Comparison of ENCODE assay signal across 8 cellular contexts in the genomic region with DNA sequence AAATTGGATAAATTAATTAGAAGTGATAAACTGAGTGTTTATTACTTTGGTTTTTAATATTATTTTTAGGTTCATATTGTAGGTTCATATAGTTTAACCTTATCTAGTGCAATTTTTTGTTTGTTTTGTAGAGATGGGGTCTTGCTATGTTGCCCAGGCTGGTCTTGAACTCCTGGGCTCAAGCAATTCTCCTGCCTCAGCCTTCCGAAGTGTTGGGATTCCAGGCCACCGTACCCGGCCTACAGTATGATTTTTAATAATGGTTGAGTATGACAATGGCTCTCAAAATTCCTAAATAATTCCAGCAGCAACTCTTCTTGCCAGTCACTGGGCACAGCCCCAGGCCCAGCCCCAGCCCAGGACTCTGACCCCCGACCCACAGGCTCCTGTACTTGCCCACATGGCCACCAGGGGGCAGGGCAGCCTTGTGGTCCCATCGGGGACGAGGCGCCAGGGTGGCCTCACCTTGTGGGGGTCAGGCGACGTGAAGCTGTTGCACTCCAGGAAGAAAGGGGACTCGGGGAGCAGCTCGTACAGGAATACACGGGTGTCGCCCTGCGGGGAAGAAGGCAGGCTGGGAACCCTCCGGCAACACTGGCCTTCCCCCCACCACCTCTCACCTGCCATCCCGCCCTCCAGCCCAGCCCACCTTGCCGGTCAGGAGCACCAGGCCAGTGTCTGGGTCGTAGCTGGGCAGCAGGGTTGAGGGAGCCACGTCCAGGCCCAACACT. TPM values are rescaled to one million over a fixed set of nuclear protein-coding genes. Genes with fewer than 3 reads are reported as not detected.
DNase-seq lines count a peak whose midpoint lies in the region; ATAC-seq and TF ChIP-seq lines count a peak whose summit lies in the region.

No MANE protein-coding gene starts in this region.

- ATAC-seq in HG02981 (IDR thresholded peaks at IDR 0.05; ENCODE audit: unreplicated experiment): no peak

- H3K4me1 ChIP-seq in DOHH2 (ENCODE audit: control insufficient read depth, low read length) (peaks cover 27% of the 10 kb centered on the region), esophagus muscularis mucosa (peaks cover 0 to 7% (median 3%) of the 10 kb centered on the region in 4 donors), osteoblast (ENCODE audit: insufficient read depth, low read length) (no peaks in the 10 kb centered on the region)

- no peaks in the 10 kb centered on the region for H3K9me2 ChIP-seq in DOHH2 (replicated peaks; ENCODE audit: control insufficient read depth, low read length)

- TF ChIP-seq POLR2A in NB4 (IDR thresholded peaks at IDR 0.05; ENCODE audit: extremely low read depth, insufficient read length) (no peak), esophagus muscularis mucosa (IDR thresholded peaks at IDR 0.05; ENCODE audit: low read depth) (no peak)

- no peak overlapping the region for H3K4me3 Mint-ChIP-seq in type B pancreatic cell

- H3K4me2 ChIP-seq in DOHH2 (ENCODE audit: low read length): no peak overlapping the region
- H3K4me2 ChIP-seq in osteoblast (ENCODE audit: insufficient read depth, low read length): no peak overlapping the region

- no peaks in the 10 kb centered on the region for H3K36me3 Mint-ChIP-seq in type B pancreatic cell

- no peak overlapping the region for H2AFZ ChIP-seq in osteoblast (ENCODE audit: low read length)

- TF ChIP-seq CTCF in DOHH2 (IDR thresholded peaks at IDR 0.05; ENCODE audit: low read depth, low read length, poor library complexity, severe bottlenecking): peak; percentile 93
- TF ChIP-seq CTCF in NB4 (IDR thresholded peaks at IDR 0.05; ENCODE audit: low read depth, low read length): peak; percentile 78
- TF ChIP-seq CTCF in esophagus muscularis mucosa (IDR thresholded peaks at IDR 0.05): peak; percentile 97 to 99 (median 97)
- TF ChIP-seq CTCF in osteoblast (IDR thresholded peaks at IDR 0.05; ENCODE audit: extremely low read depth, low read depth, low read length): peak; percentile 83
- peak; percentile 98 for TF ChIP-seq CTCF in type B pancreatic cell (conservative IDR thresholded peaks at IDR 0.05)

- WGBS in esophagus muscularis mucosa: 40% methylated on average over 19 of the region's 19 CpGs

- no peak for TF ChIP-seq EP300 in esophagus muscularis mucosa (IDR thresholded peaks at IDR 0.05)

- intact Hi-C loops in esophagus muscularis mucosa (cut with DNase I): loop anchor here (1.0 kb wide), 1 partner anchor 42 kb away; no protein-coding TSS in a partner anchor

- H3K4me1 Mint-ChIP-seq in type B pancreatic cell (ENCODE audit: unreplicated experiment): peaks cover 5% of the 10 kb centered on the region

- H3K27me3 ChIP-seq in DOHH2 (ENCODE audit: control insufficient read depth, low read length) (no peaks in the 10 kb centered on the region), esophagus muscularis mucosa (no peaks in the 10 kb centered on the region), osteoblast (ENCODE audit: insufficient read depth, low read length) (no peaks in the 10 kb centered on the region)

- H3K27ac Mint-ChIP-seq in type B pancreatic cell: peak overlapping the region; percentile 64

- no peaks in the 10 kb centered on the region for H3F3A ChIP-seq in DOHH2 (ENCODE audit: control insufficient read depth, insufficient read depth)

- H3K27ac ChIP-seq in DOHH2 (ENCODE audit: low read depth, low read length) (no peak overlapping the region), esophagus muscularis mucosa (replicated peaks in 1 of 4) (no peak overlapping the region), osteoblast (ENCODE audit: low read depth, low read length) (no peak overlapping the region)

- H3K9me3 Mint-ChIP-seq in type B pancreatic cell: no peaks in the 10 kb centered on the region

- peak; percentile 64 for DNase-seq in NB4 (ENCODE audit: low read depth)
- peak; percentile 72 for DNase-seq in activated CD8-positive, alpha-beta memory T cell treated with anti-CD3 and anti-CD28 coated beads, Interleukin-2, amount 50 U/mL, for 4 hours
- DNase-seq in esophagus muscularis mucosa (ENCODE audit: extremely low spot score): no peak
- DNase-seq in osteoblast (ENCODE audit: insufficient read length, low spot score, missing footprints): peak; percentile 96
- no peak for DNase-seq in type B pancreatic cell (ENCODE audit: extremely low spot score, unreplicated experiment)
- no peak for DNase-seq in NCI-H128 (lab: John Stamatoyannopoulos, UW; ENCODE audit: unreplicated experiment)

- peaks cover 31% of the 10 kb centered on the region for H3K36me3 ChIP-seq in DOHH2 (ENCODE audit: control insufficient read depth, low read length)
- H3K36me3 ChIP-seq in esophagus muscularis mucosa: peaks cover 19 to 79% (median 58%) of the 10 kb centered on the region in 4 donors
- H3K36me3 ChIP-seq in osteoblast (ENCODE audit: insufficient read depth, low read length): no peaks in the 10 kb centered on the region

- H3K79me2 ChIP-seq in DOHH2 (ENCODE audit: control insufficient read depth, low read length): no peaks in the 10 kb centered on the region
- H3K79me2 ChIP-seq in osteoblast (ENCODE audit: insufficient read depth, low read length): no peaks in the 10 kb centered on the region

- H4K20me1 ChIP-seq in DOHH2 (ENCODE audit: control insufficient read depth, insufficient read depth, low read depth, low read length): no peaks in the 10 kb centered on the region
- H4K20me1 ChIP-seq in osteoblast (ENCODE audit: insufficient read depth, low read length): no peaks in the 10 kb centered on the region

- no peaks in the 10 kb centered on the region for H3K27me3 Mint-ChIP-seq in type B pancreatic cell

- H3K4me3 ChIP-seq in DOHH2 (ENCODE audit: low read length): no peak overlapping the region
- H3K4me3 ChIP-seq in NB4 (ENCODE audit: low read depth, low read length): no peak overlapping the region
- H3K4me3 ChIP-seq in esophagus muscularis mucosa: no peak overlapping the region
- no peak overlapping the region for H3K4me3 ChIP-seq in osteoblast (ENCODE audit: insufficient read depth, low read length)

- H3K9me3 ChIP-seq in DOHH2 (ENCODE audit: control insufficient read depth, insufficient read depth, low read length) (no peaks in the 10 kb centered on the region), esophagus muscularis mucosa (no peaks in the 10 kb centered on the region), osteoblast (ENCODE audit: low read depth, low read length) (no peaks in the 10 kb centered on the region)

RNA-seq across cellular contexts. Expression of gene PAM16, which starts 7.9 kb away (rescaled TPM):
- total RNA-seq in esophagus muscularis mucosa (10 to 100 TPM; 24.5 to 44.1 (median 40.2) TPM), osteoblast (17.4 and 18.6 TPM in 2 replicates), type B pancreatic cell (ENCODE audit: low replicate concordance) (30.5 and 39.3 TPM in 2 replicates)

RNA-seq across cellular contexts. Expression of gene VASN, which starts 12.7 kb away (rescaled TPM):
- total RNA-seq in esophagus muscularis mucosa (10 to 100 TPM in 3 of 4 donors, 1 to 10 TPM in 1; 7.1 to 31.3 (median 21.7) TPM), osteoblast (202 and 217 TPM in 2 replicates), type B pancreatic cell (ENCODE audit: low replicate concordance) (9.7 and 29.0 TPM in 2 replicates)

RNA-seq across cellular contexts. Expression of gene GLIS2, which starts 43.1 kb away (rescaled TPM):
- 10 to 100 TPM; 10.8 to 32.6 (median 14.9) TPM for total RNA-seq in esophagus muscularis mucosa
- total RNA-seq in osteoblast: 5.0 and 5.4 TPM in 2 replicates
- 13.1 and 23.0 TPM in 2 replicates for total RNA-seq in type B pancreatic cell (ENCODE audit: low replicate concordance)

RNA-seq across cellular contexts. Expression of gene CORO7, which starts 57.4 kb away (rescaled TPM):
- total RNA-seq in esophagus muscularis mucosa (10 to 100 TPM; 11.6 to 24.6 (median 21.3) TPM), osteoblast (9.7 and 17.7 TPM in 2 replicates), type B pancreatic cell (ENCODE audit: low replicate concordance) (32.3 and 41.4 TPM in 2 replicates)

Comparison
In these comparisons a context has a peak if more than half of its experiments do, and no peak if none do; other contexts are left out.
1. DNase-seq: peak in NB4 (single experiment), activated CD8-positive, alpha-beta memory T cell treated with anti-CD3 and anti-CD28 coated beads, Interleukin-2, amount 50 U/mL, for 4 hours (single experiment) and osteoblast (single experiment); none in esophagus muscularis mucosa (single experiment), type B pancreatic cell (single experiment) and NCI-H128 (single experiment).
2. Peak in every context shown above with its lines, with median percentiles within 50 percentile points of each other: CTCF ChIP-seq.